1 cellular context compared by ENCODE assay signal in the genomic region with DNA sequence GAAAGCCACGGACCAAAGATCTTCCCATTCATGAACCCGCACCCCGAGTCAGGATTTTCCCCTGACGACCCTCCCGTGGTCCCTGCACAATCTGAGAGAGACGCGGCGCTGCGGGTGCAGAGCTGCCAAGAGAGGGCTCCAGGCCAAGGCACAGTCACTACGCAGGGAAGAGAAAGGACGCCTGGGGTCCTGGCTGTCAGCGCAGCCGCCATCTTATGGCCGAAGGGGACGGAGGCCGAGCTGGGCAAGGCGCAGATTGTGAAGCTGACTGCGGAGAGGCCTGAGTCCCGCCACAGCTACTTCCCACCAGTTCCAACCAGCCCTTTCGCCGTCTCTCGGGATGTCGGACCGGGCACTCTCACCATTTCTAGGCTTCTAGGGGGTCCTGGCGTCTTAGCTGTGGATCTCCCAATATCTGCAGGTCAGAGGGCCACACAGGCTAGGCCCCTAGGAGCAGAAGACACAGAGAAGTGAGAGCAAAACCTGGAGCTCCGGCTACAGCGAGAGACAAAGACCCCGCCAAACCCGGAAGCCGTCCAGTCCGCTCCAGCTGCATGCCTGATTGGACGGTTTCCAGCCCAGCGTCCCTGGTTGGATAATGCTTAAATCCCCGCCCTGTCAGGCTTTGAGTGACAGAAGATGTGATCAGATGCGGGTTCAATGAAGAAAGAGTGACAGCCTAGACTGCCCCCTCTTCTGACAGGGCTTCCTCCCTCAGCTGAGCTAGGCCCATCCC.
TF ChIP-seq lines count a peak whose summit lies in the region.

A gene (minus strand): TSS at position 515 of the 736 bp plus-strand sequence. CDS start 150 bp downstream, at position 365.

TF ChIP-seq in K562, 482 proteins besides CTCF, POLR2A, EP300 and RAD21 (continued from another document and continues in another):
- TF ChIP-seq, protein P1, sequence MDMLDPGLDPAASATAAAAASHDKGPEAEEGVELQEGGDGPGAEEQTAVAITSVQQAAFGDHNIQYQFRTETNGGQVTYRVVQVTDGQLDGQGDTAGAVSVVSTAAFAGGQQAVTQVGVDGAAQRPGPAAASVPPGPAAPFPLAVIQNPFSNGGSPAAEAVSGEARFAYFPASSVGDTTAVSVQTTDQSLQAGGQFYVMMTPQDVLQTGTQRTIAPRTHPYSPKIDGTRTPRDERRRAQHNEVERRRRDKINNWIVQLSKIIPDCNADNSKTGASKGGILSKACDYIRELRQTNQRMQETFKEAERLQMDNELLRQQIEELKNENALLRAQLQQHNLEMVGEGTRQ (CRISPR knock-in tag; IDR thresholded peaks at IDR 0.05), result no peak
- TF ChIP-seq, protein P2, sequence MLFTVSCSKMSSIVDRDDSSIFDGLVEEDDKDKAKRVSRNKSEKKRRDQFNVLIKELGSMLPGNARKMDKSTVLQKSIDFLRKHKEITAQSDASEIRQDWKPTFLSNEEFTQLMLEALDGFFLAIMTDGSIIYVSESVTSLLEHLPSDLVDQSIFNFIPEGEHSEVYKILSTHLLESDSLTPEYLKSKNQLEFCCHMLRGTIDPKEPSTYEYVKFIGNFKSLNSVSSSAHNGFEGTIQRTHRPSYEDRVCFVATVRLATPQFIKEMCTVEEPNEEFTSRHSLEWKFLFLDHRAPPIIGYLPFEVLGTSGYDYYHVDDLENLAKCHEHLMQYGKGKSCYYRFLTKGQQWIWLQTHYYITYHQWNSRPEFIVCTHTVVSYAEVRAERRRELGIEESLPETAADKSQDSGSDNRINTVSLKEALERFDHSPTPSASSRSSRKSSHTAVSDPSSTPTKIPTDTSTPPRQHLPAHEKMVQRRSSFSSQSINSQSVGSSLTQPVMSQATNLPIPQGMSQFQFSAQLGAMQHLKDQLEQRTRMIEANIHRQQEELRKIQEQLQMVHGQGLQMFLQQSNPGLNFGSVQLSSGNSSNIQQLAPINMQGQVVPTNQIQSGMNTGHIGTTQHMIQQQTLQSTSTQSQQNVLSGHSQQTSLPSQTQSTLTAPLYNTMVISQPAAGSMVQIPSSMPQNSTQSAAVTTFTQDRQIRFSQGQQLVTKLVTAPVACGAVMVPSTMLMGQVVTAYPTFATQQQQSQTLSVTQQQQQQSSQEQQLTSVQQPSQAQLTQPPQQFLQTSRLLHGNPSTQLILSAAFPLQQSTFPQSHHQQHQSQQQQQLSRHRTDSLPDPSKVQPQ (CRISPR knock-in tag; IDR thresholded peaks at IDR 0.05; ENCODE audit: borderline replicate concordance), result no peak
- TF ChIP-seq CBX2 (IDR thresholded peaks at IDR 0.05; ENCODE audit: insufficient read depth, low read length, poor library complexity, severe bottlenecking) (no peak), CHD4 (IDR thresholded peaks at IDR 0.05; ENCODE audit: insufficient read depth, insufficient replicate concordance, low read depth, low read length, poor library complexity, severe bottlenecking) (no peak), RBM25 (IDR thresholded peaks at IDR 0.05; ENCODE audit: low read depth, low read length, severe bottlenecking) (peak; percentile 62), ZNF444 (CRISPR knock-in tag; IDR thresholded peaks at IDR 0.05) (no peak), MIER1 (IDR thresholded peaks at IDR 0.05; ENCODE audit: low read depth) (no peak)
- TF ChIP-seq, protein P3, sequence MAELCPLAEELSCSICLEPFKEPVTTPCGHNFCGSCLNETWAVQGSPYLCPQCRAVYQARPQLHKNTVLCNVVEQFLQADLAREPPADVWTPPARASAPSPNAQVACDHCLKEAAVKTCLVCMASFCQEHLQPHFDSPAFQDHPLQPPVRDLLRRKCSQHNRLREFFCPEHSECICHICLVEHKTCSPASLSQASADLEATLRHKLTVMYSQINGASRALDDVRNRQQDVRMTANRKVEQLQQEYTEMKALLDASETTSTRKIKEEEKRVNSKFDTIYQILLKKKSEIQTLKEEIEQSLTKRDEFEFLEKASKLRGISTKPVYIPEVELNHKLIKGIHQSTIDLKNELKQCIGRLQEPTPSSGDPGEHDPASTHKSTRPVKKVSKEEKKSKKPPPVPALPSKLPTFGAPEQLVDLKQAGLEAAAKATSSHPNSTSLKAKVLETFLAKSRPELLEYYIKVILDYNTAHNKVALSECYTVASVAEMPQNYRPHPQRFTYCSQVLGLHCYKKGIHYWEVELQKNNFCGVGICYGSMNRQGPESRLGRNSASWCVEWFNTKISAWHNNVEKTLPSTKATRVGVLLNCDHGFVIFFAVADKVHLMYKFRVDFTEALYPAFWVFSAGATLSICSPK (IDR thresholded peaks at IDR 0.05; ENCODE audit: borderline replicate concordance), result no peak
- TF ChIP-seq, protein P4, sequence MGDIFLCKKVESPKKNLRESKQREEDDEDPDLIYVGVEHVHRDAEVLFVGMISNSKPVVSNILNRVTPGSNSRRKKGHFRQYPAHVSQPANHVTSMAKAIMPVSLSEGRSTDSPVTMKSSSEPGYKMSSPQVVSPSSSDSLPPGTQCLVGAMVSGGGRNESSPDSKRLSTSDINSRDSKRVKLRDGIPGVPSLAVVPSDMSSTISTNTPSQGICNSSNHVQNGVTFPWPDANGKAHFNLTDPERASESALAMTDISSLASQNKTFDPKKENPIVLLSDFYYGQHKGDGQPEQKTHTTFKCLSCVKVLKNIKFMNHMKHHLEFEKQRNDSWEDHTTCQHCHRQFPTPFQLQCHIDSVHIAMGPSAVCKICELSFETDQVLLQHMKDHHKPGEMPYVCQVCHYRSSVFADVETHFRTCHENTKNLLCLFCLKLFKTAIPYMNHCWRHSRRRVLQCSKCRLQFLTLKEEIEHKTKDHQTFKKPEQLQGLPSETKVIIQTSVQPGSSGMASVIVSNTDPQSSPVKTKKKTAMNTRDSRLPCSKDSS (IDR thresholded peaks at IDR 0.05; ENCODE audit: low read depth, partially characterized antibody), result no peak
- TF ChIP-seq, protein P5, sequence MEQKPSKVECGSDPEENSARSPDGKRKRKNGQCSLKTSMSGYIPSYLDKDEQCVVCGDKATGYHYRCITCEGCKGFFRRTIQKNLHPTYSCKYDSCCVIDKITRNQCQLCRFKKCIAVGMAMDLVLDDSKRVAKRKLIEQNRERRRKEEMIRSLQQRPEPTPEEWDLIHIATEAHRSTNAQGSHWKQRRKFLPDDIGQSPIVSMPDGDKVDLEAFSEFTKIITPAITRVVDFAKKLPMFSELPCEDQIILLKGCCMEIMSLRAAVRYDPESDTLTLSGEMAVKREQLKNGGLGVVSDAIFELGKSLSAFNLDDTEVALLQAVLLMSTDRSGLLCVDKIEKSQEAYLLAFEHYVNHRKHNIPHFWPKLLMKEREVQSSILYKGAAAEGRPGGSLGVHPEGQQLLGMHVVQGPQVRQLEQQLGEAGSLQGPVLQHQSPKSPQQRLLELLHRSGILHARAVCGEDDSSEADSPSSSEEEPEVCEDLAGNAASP (IDR thresholded peaks at IDR 0.05), result no peak
- TF ChIP-seq, protein P6, sequence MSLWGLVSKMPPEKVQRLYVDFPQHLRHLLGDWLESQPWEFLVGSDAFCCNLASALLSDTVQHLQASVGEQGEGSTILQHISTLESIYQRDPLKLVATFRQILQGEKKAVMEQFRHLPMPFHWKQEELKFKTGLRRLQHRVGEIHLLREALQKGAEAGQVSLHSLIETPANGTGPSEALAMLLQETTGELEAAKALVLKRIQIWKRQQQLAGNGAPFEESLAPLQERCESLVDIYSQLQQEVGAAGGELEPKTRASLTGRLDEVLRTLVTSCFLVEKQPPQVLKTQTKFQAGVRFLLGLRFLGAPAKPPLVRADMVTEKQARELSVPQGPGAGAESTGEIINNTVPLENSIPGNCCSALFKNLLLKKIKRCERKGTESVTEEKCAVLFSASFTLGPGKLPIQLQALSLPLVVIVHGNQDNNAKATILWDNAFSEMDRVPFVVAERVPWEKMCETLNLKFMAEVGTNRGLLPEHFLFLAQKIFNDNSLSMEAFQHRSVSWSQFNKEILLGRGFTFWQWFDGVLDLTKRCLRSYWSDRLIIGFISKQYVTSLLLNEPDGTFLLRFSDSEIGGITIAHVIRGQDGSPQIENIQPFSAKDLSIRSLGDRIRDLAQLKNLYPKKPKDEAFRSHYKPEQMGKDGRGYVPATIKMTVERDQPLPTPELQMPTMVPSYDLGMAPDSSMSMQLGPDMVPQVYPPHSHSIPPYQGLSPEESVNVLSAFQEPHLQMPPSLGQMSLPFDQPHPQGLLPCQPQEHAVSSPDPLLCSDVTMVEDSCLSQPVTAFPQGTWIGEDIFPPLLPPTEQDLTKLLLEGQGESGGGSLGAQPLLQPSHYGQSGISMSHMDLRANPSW (CRISPR knock-in tag; IDR thresholded peaks at IDR 0.05), result no peak
- TF ChIP-seq, protein P7, sequence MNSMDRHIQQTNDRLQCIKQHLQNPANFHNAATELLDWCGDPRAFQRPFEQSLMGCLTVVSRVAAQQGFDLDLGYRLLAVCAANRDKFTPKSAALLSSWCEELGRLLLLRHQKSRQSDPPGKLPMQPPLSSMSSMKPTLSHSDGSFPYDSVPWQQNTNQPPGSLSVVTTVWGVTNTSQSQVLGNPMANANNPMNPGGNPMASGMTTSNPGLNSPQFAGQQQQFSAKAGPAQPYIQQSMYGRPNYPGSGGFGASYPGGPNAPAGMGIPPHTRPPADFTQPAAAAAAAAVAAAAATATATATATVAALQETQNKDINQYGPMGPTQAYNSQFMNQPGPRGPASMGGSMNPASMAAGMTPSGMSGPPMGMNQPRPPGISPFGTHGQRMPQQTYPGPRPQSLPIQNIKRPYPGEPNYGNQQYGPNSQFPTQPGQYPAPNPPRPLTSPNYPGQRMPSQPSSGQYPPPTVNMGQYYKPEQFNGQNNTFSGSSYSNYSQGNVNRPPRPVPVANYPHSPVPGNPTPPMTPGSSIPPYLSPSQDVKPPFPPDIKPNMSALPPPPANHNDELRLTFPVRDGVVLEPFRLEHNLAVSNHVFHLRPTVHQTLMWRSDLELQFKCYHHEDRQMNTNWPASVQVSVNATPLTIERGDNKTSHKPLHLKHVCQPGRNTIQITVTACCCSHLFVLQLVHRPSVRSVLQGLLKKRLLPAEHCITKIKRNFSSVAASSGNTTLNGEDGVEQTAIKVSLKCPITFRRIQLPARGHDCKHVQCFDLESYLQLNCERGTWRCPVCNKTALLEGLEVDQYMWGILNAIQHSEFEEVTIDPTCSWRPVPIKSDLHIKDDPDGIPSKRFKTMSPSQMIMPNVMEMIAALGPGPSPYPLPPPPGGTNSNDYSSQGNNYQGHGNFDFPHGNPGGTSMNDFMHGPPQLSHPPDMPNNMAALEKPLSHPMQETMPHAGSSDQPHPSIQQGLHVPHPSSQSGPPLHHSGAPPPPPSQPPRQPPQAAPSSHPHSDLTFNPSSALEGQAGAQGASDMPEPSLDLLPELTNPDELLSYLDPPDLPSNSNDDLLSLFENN (IDR thresholded peaks at IDR 0.05; ENCODE audit: low read depth in 2 of 2, low read length in 2 of 2), result no peak
- TF ChIP-seq, protein P8, sequence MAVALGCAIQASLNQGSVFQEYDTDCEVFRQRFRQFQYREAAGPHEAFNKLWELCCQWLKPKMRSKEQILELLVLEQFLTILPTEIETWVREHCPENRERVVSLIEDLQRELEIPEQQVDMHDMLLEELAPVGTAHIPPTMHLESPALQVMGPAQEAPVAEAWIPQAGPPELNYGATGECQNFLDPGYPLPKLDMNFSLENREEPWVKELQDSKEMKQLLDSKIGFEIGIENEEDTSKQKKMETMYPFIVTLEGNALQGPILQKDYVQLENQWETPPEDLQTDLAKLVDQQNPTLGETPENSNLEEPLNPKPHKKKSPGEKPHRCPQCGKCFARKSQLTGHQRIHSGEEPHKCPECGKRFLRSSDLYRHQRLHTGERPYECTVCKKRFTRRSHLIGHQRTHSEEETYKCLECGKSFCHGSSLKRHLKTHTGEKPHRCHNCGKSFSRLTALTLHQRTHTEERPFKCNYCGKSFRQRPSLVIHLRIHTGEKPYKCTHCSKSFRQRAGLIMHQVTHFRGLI (CRISPR knock-in tag; IDR thresholded peaks at IDR 0.05), result no peak
